3 cellular contexts compared by ENCODE assay signal in genomic region chr2:240197439-240198139, GRCh38.
TF ChIP-seq lines count a peak whose summit lies in the region.

No MANE protein-coding gene starts in this region.

TF ChIP-seq in HEK293, 187 proteins besides CTCF, POLR2A, EP300 and RAD21:
- TF ChIP-seq BCL11B (tag by site-specific recombination; IDR thresholded peaks at IDR 0.05; ENCODE audit: low read depth) (peak; percentile 41; the same call in 1 of the 2 replicates), ZNF623 (tag by site-specific recombination; IDR thresholded peaks at IDR 0.05) (no peak), BCL11A (tag by site-specific recombination; IDR thresholded peaks at IDR 0.05; ENCODE audit: low read depth) (peak; percentile 46; the same call in 1 of the 2 replicates)

TF ChIP-seq in GM12878, 131 proteins besides CTCF, POLR2A, EP300 and RAD21:
- TF ChIP-seq NFYA (IDR thresholded peaks at IDR 0.05; ENCODE audit: borderline replicate concordance, low read depth, low read length) (no peak), ESRRA (IDR thresholded peaks at IDR 0.05; ENCODE audit: low read length) (no peak), PBX3 (IDR thresholded peaks at IDR 0.05; ENCODE audit: insufficient replicate concordance, low read depth, low read length) (peak; percentile 28), ZZZ3 (IDR thresholded peaks at IDR 0.05; ENCODE audit: control insufficient read depth, insufficient read length, low read depth) (no peak), POLR2AphosphoS5 (IDR thresholded peaks at IDR 0.05; ENCODE audit: low read length) (no peak), CBX3 (IDR thresholded peaks at IDR 0.05; ENCODE audit: borderline replicate concordance, low read depth) (no peak), BCL11A (IDR thresholded peaks at IDR 0.05; ENCODE audit: low read depth, low read length) (no peak), TCF3 (IDR thresholded peaks at IDR 0.05; ENCODE audit: borderline replicate concordance, insufficient read depth, low read depth, low read length) (no peak), KDM1A (IDR thresholded peaks at IDR 0.05; ENCODE audit: borderline replicate concordance) (no peak), SREBF2 (IDR thresholded peaks at IDR 0.05; ENCODE audit: low read length) (no peak), CREM (IDR thresholded peaks at IDR 0.05; ENCODE audit: low read depth) (no peak), MAX (IDR thresholded peaks at IDR 0.05; ENCODE audit: low read depth, low read length) (no peak), MEF2A (IDR thresholded peaks at IDR 0.05; ENCODE audit: insufficient read depth, low read depth, low read length) (no peak), LARP7 (IDR thresholded peaks at IDR 0.05) (no peak), MYB (IDR thresholded peaks at IDR 0.05; ENCODE audit: borderline replicate concordance, low read depth, low read length) (no peak)
- TF ChIP-seq, protein P1, sequence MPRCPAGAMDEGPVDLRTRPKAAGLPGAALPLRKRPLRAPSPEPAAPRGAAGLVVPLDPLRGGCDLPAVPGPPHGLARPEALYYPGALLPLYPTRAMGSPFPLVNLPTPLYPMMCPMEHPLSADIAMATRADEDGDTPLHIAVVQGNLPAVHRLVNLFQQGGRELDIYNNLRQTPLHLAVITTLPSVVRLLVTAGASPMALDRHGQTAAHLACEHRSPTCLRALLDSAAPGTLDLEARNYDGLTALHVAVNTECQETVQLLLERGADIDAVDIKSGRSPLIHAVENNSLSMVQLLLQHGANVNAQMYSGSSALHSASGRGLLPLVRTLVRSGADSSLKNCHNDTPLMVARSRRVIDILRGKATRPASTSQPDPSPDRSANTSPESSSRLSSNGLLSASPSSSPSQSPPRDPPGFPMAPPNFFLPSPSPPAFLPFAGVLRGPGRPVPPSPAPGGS (IDR thresholded peaks at IDR 0.05; ENCODE audit: borderline replicate concordance, insufficient read depth, low read depth, low read length, poor library complexity, severe bottlenecking), result peak; percentile 86
- TF ChIP-seq, protein P2, sequence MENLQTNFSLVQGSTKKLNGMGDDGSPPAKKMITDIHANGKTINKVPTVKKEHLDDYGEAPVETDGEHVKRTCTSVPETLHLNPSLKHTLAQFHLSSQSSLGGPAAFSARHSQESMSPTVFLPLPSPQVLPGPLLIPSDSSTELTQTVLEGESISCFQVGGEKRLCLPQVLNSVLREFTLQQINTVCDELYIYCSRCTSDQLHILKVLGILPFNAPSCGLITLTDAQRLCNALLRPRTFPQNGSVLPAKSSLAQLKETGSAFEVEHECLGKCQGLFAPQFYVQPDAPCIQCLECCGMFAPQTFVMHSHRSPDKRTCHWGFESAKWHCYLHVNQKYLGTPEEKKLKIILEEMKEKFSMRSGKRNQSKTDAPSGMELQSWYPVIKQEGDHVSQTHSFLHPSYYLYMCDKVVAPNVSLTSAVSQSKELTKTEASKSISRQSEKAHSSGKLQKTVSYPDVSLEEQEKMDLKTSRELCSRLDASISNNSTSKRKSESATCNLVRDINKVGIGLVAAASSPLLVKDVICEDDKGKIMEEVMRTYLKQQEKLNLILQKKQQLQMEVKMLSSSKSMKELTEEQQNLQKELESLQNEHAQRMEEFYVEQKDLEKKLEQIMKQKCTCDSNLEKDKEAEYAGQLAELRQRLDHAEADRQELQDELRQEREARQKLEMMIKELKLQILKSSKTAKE (IDR thresholded peaks at IDR 0.05; ENCODE audit: low read depth, poor library complexity, severe bottlenecking), result no peak

TF ChIP-seq in neural cell, 6 proteins besides CTCF, POLR2A, EP300 and RAD21:
- TF ChIP-seq EZH2 (IDR thresholded peaks at IDR 0.05; ENCODE audit: borderline replicate concordance, insufficient read depth, low read length, poor library complexity, severe bottlenecking) (no peak), REST (IDR thresholded peaks at IDR 0.05; ENCODE audit: borderline replicate concordance) (no peak), TAF1 (IDR thresholded peaks at IDR 0.05; ENCODE audit: low read depth) (no peak), SMC3 (conservative IDR thresholded peaks at IDR 0.05; ENCODE audit: poor library complexity) (no peak), POLR2AphosphoS5 (IDR thresholded peaks at IDR 0.05) (no peak), MXI1 (conservative IDR thresholded peaks at IDR 0.05; ENCODE audit: poor library complexity, severe bottlenecking) (no peak)
TF ChIP-seq in neural cell: peak in this region for 0.
